ENCODE assay signal across 1 cellular context in the genomic region with DNA sequence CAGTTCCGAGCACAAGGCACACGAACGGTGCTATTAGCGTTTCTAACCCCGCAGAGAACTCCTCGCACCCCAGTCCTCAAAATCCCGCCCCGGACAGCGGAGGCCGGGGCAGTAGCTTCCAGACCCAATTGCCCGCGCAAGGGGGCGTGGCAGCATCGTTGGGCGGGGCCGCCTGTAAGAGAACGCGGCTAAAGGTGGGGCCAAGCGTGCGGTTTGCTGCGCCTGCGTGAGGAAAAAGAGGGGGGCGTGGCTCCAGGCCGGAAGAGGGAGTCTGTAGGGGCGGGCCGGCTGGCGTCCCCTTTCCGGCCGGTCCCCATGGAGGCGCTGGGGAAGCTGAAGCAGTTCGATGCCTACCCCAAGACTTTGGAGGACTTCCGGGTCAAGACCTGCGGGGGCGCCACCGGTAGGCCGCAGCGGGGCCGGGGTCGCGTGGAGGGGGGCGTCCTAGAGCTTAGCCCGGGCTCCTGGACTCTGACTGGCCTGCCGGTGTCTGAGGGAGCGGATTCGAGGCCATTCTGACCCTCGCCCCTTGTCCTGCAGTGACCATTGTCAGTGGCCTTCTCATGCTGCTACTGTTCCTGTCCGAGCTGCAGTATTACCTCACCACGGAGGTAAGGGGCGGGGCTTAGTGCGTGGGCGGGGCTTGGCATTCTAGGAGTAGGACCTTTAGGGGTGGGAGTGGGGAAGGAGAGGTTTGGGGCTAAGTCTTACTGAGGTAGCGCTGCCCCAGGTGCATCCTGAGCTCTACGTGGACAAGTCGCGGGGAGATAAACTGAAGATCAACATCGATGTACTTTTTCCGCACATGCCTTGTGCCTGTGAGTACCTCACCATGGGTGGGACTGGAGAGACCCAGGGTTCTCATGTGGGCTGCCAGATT.
A peak's percentile ranks its signal among the peaks of the same experiment; 100 is the strongest.
TF ChIP-seq lines count a peak whose summit lies in the region.

A gene (plus strand): TSS at position 296 of the 880 bp plus-strand sequence. CDS start 20 bp downstream, at position 316.

TF ChIP-seq in HEK293, 187 proteins besides CTCF, POLR2A, EP300 and RAD21 (continued from another document and continues in another):
- TF ChIP-seq, protein P1, sequence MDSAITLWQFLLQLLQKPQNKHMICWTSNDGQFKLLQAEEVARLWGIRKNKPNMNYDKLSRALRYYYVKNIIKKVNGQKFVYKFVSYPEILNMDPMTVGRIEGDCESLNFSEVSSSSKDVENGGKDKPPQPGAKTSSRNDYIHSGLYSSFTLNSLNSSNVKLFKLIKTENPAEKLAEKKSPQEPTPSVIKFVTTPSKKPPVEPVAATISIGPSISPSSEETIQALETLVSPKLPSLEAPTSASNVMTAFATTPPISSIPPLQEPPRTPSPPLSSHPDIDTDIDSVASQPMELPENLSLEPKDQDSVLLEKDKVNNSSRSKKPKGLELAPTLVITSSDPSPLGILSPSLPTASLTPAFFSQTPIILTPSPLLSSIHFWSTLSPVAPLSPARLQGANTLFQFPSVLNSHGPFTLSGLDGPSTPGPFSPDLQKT (IDR thresholded peaks at IDR 0.05; ENCODE audit: borderline replicate concordance, low read depth, low read length), result no peak; the same call in 1 of the 2 replicates
- no peak for TF ChIP-seq ZNF214 (tag by site-specific recombination; IDR thresholded peaks at IDR 0.05; ENCODE audit: borderline replicate concordance)
- TF ChIP-seq RBAK (tag by site-specific recombination; IDR thresholded peaks at IDR 0.05), result no peak
- no peak for TF ChIP-seq ZFP3 (tag by site-specific recombination; IDR thresholded peaks at IDR 0.05; ENCODE audit: low read depth)
- TF ChIP-seq ZNF211 (tag by site-specific recombination; IDR thresholded peaks at IDR 0.05; ENCODE audit: low read depth), result no peak
- no peak for TF ChIP-seq ZNF514 (tag by site-specific recombination; IDR thresholded peaks at IDR 0.05)
- no peak for TF ChIP-seq ZNF426 (tag by site-specific recombination; IDR thresholded peaks at IDR 0.05)
- TF ChIP-seq KLF10 (tag by site-specific recombination; IDR thresholded peaks at IDR 0.05), result peak; percentile 77
- 0 out of 2 replicates have a peak, but pooled peaks have one; percentile 49 for TF ChIP-seq ZNF76 (tag by site-specific recombination; IDR thresholded peaks at IDR 0.05; ENCODE audit: borderline replicate concordance, low read depth)
- no peak for TF ChIP-seq ZNF776 (tag by site-specific recombination; IDR thresholded peaks at IDR 0.05; ENCODE audit: borderline replicate concordance)
- TF ChIP-seq GFI1B (tag by site-specific recombination; IDR thresholded peaks at IDR 0.05), result no peak
- TF ChIP-seq, protein P2, sequence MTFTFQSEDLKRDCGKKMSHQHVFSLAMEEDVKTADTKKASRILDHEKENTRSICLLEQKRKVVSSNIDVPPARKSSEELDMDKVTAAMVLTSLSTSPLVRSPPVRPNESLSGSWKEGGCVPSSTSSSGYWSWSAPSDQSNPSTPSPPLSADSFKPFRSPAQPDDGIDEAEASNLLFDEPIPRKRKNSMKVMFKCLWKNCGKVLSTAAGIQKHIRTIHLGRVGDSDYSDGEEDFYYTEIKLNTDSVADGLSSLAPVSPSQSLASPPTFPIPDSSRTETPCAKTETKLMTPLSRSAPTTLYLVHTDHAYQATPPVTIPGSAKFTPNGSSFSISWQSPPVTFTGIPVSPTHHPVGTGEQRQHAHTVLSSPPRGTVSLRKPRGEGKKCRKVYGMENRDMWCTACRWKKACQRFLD (tag by site-specific recombination; IDR thresholded peaks at IDR 0.05), result no peak
- no peak for TF ChIP-seq ZNF248 (tag by site-specific recombination; IDR thresholded peaks at IDR 0.05)
- TF ChIP-seq ZNF473 (tag by site-specific recombination; IDR thresholded peaks at IDR 0.05), result no peak
- TF ChIP-seq ZEB2 (tag by site-specific recombination; IDR thresholded peaks at IDR 0.05), result 0 out of 2 replicates have a peak, but pooled peaks have one; percentile 44
- no peak for TF ChIP-seq ZNF239 (tag by site-specific recombination; IDR thresholded peaks at IDR 0.05)
- TF ChIP-seq, protein P3, sequence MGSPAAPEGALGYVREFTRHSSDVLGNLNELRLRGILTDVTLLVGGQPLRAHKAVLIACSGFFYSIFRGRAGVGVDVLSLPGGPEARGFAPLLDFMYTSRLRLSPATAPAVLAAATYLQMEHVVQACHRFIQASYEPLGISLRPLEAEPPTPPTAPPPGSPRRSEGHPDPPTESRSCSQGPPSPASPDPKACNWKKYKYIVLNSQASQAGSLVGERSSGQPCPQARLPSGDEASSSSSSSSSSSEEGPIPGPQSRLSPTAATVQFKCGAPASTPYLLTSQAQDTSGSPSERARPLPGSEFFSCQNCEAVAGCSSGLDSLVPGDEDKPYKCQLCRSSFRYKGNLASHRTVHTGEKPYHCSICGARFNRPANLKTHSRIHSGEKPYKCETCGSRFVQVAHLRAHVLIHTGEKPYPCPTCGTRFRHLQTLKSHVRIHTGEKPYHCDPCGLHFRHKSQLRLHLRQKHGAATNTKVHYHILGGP (tag by site-specific recombination; IDR thresholded peaks at IDR 0.05), result no peak
- TF ChIP-seq ZBTB8A (tag by site-specific recombination; IDR thresholded peaks at IDR 0.05), result peak; percentile 36; the same call in 1 of the 2 replicates
- no peak for TF ChIP-seq ZNF302 (tag by site-specific recombination; IDR thresholded peaks at IDR 0.05; ENCODE audit: low read depth)
- TF ChIP-seq, protein P4, sequence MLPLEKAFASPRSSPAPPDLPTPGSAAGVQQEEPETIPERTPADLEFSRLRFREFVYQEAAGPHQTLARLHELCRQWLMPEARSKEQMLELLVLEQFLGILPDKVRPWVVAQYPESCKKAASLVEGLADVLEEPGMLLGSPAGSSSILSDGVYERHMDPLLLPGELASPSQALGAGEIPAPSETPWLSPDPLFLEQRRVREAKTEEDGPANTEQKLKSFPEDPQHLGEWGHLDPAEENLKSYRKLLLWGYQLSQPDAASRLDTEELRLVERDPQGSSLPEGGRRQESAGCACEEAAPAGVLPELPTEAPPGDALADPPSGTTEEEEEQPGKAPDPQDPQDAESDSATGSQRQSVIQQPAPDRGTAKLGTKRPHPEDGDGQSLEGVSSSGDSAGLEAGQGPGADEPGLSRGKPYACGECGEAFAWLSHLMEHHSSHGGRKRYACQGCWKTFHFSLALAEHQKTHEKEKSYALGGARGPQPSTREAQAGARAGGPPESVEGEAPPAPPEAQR (tag by site-specific recombination; IDR thresholded peaks at IDR 0.05), result no peak
- no peak for TF ChIP-seq ZNF121 (tag by site-specific recombination; IDR thresholded peaks at IDR 0.05)
- TF ChIP-seq ZNF548 (tag by site-specific recombination; IDR thresholded peaks at IDR 0.05), result no peak
- no peak for TF ChIP-seq ZNF600 (tag by site-specific recombination; IDR thresholded peaks at IDR 0.05)
- TF ChIP-seq ZNF174 (tag by site-specific recombination; IDR thresholded peaks at IDR 0.05), result no peak
- TF ChIP-seq, protein P5, sequence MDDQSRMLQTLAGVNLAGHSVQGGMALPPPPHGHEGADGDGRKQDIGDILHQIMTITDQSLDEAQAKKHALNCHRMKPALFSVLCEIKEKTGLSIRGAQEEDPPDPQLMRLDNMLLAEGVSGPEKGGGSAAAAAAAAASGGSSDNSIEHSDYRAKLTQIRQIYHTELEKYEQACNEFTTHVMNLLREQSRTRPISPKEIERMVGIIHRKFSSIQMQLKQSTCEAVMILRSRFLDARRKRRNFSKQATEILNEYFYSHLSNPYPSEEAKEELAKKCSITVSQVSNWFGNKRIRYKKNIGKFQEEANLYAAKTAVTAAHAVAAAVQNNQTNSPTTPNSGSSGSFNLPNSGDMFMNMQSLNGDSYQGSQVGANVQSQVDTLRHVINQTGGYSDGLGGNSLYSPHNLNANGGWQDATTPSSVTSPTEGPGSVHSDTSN (CRISPR knock-in tag; IDR thresholded peaks at IDR 0.05), result no peak
- TF ChIP-seq IKZF3 (tag by site-specific recombination; IDR thresholded peaks at IDR 0.05), result no peak
- TF ChIP-seq ZNF223 (tag by site-specific recombination; IDR thresholded peaks at IDR 0.05), result no peak
- TF ChIP-seq SETDB1 (IDR thresholded peaks at IDR 0.05; ENCODE audit: insufficient read length, low read length), result no peak
- TF ChIP-seq, protein P6, sequence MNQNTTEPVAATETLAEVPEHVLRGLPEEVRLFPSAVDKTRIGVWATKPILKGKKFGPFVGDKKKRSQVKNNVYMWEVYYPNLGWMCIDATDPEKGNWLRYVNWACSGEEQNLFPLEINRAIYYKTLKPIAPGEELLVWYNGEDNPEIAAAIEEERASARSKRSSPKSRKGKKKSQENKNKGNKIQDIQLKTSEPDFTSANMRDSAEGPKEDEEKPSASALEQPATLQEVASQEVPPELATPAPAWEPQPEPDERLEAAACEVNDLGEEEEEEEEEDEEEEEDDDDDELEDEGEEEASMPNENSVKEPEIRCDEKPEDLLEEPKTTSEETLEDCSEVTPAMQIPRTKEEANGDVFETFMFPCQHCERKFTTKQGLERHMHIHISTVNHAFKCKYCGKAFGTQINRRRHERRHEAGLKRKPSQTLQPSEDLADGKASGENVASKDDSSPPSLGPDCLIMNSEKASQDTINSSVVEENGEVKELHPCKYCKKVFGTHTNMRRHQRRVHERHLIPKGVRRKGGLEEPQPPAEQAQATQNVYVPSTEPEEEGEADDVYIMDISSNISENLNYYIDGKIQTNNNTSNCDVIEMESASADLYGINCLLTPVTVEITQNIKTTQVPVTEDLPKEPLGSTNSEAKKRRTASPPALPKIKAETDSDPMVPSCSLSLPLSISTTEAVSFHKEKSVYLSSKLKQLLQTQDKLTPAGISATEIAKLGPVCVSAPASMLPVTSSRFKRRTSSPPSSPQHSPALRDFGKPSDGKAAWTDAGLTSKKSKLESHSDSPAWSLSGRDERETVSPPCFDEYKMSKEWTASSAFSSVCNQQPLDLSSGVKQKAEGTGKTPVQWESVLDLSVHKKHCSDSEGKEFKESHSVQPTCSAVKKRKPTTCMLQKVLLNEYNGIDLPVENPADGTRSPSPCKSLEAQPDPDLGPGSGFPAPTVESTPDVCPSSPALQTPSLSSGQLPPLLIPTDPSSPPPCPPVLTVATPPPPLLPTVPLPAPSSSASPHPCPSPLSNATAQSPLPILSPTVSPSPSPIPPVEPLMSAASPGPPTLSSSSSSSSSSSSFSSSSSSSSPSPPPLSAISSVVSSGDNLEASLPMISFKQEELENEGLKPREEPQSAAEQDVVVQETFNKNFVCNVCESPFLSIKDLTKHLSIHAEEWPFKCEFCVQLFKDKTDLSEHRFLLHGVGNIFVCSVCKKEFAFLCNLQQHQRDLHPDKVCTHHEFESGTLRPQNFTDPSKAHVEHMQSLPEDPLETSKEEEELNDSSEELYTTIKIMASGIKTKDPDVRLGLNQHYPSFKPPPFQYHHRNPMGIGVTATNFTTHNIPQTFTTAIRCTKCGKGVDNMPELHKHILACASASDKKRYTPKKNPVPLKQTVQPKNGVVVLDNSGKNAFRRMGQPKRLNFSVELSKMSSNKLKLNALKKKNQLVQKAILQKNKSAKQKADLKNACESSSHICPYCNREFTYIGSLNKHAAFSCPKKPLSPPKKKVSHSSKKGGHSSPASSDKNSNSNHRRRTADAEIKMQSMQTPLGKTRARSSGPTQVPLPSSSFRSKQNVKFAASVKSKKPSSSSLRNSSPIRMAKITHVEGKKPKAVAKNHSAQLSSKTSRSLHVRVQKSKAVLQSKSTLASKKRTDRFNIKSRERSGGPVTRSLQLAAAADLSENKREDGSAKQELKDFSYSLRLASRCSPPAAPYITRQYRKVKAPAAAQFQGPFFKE (tag by site-specific recombination; IDR thresholded peaks at IDR 0.05; ENCODE audit: borderline replicate concordance), result no peak
- TF ChIP-seq MYNN (tag by site-specific recombination; IDR thresholded peaks at IDR 0.05; ENCODE audit: borderline replicate concordance), result no peak
- TF ChIP-seq ZNF561 (tag by site-specific recombination; IDR thresholded peaks at IDR 0.05; ENCODE audit: borderline replicate concordance), result no peak
- TF ChIP-seq HOXC10 (CRISPR knock-in tag; IDR thresholded peaks at IDR 0.05), result no peak
- TF ChIP-seq ZNF184 (tag by site-specific recombination; IDR thresholded peaks at IDR 0.05), result no peak
- no peak for TF ChIP-seq ZNF521 (tag by site-specific recombination; IDR thresholded peaks at IDR 0.05)
- no peak for TF ChIP-seq ZNF16 (tag by site-specific recombination; IDR thresholded peaks at IDR 0.05; ENCODE audit: low read depth)
- TF ChIP-seq SCRT1 (tag by site-specific recombination; IDR thresholded peaks at IDR 0.05; ENCODE audit: borderline replicate concordance), result no peak
- no peak for TF ChIP-seq BCL11A (tag by site-specific recombination; IDR thresholded peaks at IDR 0.05; ENCODE audit: low read depth)
- no peak for TF ChIP-seq ZNF146 (tag by site-specific recombination; IDR thresholded peaks at IDR 0.05)
- no peak for TF ChIP-seq MEIS1 (CRISPR knock-in tag; IDR thresholded peaks at IDR 0.05; ENCODE audit: borderline replicate concordance)
- TF ChIP-seq ZNF621 (tag by site-specific recombination; IDR thresholded peaks at IDR 0.05), result no peak
- no peak for TF ChIP-seq ZNF19 (tag by site-specific recombination; IDR thresholded peaks at IDR 0.05; ENCODE audit: low read depth)
- no peak for TF ChIP-seq ZNF48 (tag by site-specific recombination; IDR thresholded peaks at IDR 0.05)
- TF ChIP-seq, protein P7, sequence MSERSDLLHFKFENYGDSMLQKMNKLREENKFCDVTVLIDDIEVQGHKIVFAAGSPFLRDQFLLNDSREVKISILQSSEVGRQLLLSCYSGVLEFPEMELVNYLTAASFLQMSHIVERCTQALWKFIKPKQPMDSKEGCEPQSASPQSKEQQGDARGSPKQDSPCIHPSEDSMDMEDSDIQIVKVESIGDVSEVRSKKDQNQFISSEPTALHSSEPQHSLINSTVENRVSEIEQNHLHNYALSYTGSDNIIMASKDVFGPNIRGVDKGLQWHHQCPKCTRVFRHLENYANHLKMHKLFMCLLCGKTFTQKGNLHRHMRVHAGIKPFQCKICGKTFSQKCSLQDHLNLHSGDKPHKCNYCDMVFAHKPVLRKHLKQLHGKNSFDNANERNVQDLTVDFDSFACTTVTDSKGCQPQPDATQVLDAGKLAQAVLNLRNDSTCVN (tag by site-specific recombination; optimal IDR thresholded peaks at IDR 0.05), result peak; percentile 32
- no peak for TF ChIP-seq MZF1 (tag by site-specific recombination; IDR thresholded peaks at IDR 0.05; ENCODE audit: borderline replicate concordance)
- TF ChIP-seq, protein P8, sequence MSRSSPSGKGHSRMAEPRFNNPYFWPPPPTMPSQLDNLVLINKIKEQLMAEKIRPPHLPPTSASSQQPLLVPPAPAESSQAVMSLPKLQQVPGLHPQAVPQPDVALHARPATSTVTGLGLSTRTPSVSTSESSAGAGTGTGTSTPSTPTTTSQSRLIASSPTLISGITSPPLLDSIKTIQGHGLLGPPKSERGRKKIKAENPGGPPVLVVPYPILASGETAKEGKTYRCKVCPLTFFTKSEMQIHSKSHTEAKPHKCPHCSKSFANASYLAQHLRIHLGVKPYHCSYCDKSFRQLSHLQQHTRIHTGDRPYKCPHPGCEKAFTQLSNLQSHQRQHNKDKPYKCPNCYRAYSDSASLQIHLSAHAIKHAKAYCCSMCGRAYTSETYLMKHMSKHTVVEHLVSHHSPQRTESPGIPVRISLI (tag by site-specific recombination; IDR thresholded peaks at IDR 0.05), result no peak
- no peak for TF ChIP-seq ZNF133 (tag by site-specific recombination; IDR thresholded peaks at IDR 0.05)
- no peak for TF ChIP-seq ZNF274 (IDR thresholded peaks at IDR 0.05; ENCODE audit: low read length)
- TF ChIP-seq ZNF274 (tag by site-specific recombination; IDR thresholded peaks at IDR 0.05; ENCODE audit: borderline replicate concordance), result no peak
- no peak for TF ChIP-seq ZNF843 (tag by site-specific recombination; IDR thresholded peaks at IDR 0.05)
- no peak for TF ChIP-seq ZNF354C (tag by site-specific recombination; IDR thresholded peaks at IDR 0.05; ENCODE audit: borderline replicate concordance, low read depth)
